In the genomic region with DNA sequence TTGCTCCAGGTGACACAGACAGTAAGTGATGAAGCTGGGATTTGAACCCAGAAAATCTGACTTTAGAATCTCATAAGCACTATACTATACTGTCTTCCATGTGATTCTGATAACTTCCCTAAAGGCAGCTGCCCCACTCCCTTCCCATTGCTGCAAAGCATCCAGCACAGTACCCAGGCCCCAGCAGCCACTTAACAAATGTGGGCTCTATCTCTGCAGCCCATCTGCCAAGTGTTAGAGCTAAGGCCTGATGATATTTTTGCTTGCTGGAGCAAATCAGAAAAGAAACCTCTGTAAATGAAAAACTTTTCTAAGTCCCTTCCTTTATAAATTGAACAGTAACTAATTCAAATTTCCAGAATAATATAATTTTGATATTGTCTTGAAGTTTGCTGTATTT, we compare ENCODE assay signal across 20 cellular contexts.
"Had no signal": no experiment of that assay in that cellular context is flagged by ENCODE, and none has a peak within 500 bp of the region (broad histone marks: within the 10 kb centered on the region; RNA-seq: fewer than 3 reads in every experiment).

No MANE protein-coding gene starts in this region.

- H3K4me3 ChIP-seq: dorsolateral prefrontal cortex, heart left ventricle, mucosa of descending colon, neural progenitor cell, ovary, right atrium auricular region, sigmoid colon, skin epidermis, testis, tibial nerve had no signal

- H3K4me1 Mint-ChIP-seq: neural progenitor cell; stimulated activated naive B cell treated with anti-CD40 and anti-IgM and Interleukin-4, amounts not matched to agents 10 μg/mL and 1 μg/mL and 100 μg/mL, for 72 hours; stimulated activated naive CD8-positive, alpha-beta T cell treated with anti-CD3 and anti-CD28 coated beads, Interleukin-15, amount 100 ng/mL, for 72 hours had no signal

- H3K27ac Mint-ChIP-seq: naive thymus-derived CD8-positive, alpha-beta T cell; neural progenitor cell; stimulated activated naive B cell treated with anti-CD40 and anti-IgM and Interleukin-4, amounts not matched to agents 10 μg/mL and 1 μg/mL and 100 μg/mL, for 72 hours had no signal

- H3K4me1 ChIP-seq: neural progenitor cell, right atrium auricular region, sigmoid colon, testis, tibial nerve had no signal

- H3K9me3 ChIP-seq: mucosa of descending colon, ovary, sigmoid colon, testis, tibial nerve had no signal

- H3K4me3 Mint-ChIP-seq: naive thymus-derived CD8-positive, alpha-beta T cell; neural progenitor cell; stimulated activated naive B cell treated with anti-CD40 and anti-IgM and Interleukin-4, amounts not matched to agents 10 μg/mL and 1 μg/mL and 100 μg/mL, for 72 hours; stimulated activated naive CD8-positive, alpha-beta T cell treated with anti-CD3 and anti-CD28 coated beads, Interleukin-15, amount 100 ng/mL, for 72 hours had no signal

- H3K36me3 ChIP-seq: neural progenitor cell, ovary, right atrium auricular region, sigmoid colon had no signal

- H3K27me3 ChIP-seq: dorsolateral prefrontal cortex, heart left ventricle, neural progenitor cell, ovary, right atrium auricular region, sigmoid colon, testis, tibial nerve had no signal

- H3K27me3 Mint-ChIP-seq: naive thymus-derived CD8-positive, alpha-beta T cell; stimulated activated naive B cell treated with anti-CD40 and anti-IgM and Interleukin-4, amounts not matched to agents 10 μg/mL and 1 μg/mL and 100 μg/mL, for 72 hours; stimulated activated naive CD8-positive, alpha-beta T cell treated with anti-CD3 and anti-CD28 coated beads, Interleukin-15, amount 100 ng/mL, for 72 hours had no signal

- DNase-seq: cortex of kidney; dorsolateral prefrontal cortex; effector CD8-positive, alpha-beta T cell; heart left ventricle; hypothalamus; islet precursor cell; mucosa of descending colon; naive thymus-derived CD8-positive, alpha-beta T cell; nucleus accumbens; ovary; sigmoid colon; stimulated activated CD4-positive, alpha-beta T cell treated with anti-CD3 and anti-CD28 coated beads, Interleukin-2, amount 100 ng/mL, for 24 hours; stimulated activated CD4-positive, alpha-beta T cell treated with anti-CD3 and anti-CD28 coated beads, Interleukin-4, amount 100 ng/mL, for 4 hours; stimulated activated naive B cell treated with anti-CD40 and anti-IgM and Interleukin-4, amounts not matched to agents 10 μg/mL and 1 μg/mL and 100 μg/mL, for 72 hours; stimulated activated naive CD8-positive, alpha-beta T cell treated with anti-CD3 and anti-CD28 coated beads, Interleukin-15, amount 100 ng/mL, for 72 hours; testis had no signal
